ENCODE assay signal across 19 cellular contexts in the genomic region with DNA sequence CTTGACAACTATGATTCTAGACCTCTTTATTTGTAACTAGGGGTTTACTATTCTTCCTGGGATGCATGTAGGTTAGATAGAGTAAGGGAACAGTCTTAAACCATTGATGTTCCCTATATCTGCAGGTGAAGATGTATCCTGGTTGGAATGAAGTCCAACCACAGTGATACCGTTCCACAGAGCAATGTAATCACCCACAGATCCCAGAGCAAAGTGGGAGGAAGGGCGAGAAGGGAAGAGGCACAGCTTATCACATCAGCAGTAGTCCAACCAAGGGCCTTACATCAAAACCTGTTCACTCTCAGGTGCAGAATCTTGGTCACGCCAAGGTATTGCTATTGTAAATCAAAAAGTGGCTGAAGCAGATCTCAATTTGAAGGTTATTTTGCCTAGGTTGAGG.
"Had no signal": no experiment of that assay in that cellular context is flagged by ENCODE, and none has a peak within 500 bp of the region (broad histone marks: within the 10 kb centered on the region; RNA-seq: fewer than 3 reads in every experiment).

No MANE protein-coding gene starts in this region.

- H3K27me3 ChIP-seq: dorsolateral prefrontal cortex, hepatocyte, left lung, ovary, tibial nerve had no signal

- H3K27me3 Mint-ChIP-seq: activated CD4-positive, alpha-beta T cell treated with anti-CD3 and anti-CD28 coated beads for 36 hours; naive thymus-derived CD8-positive, alpha-beta T cell; stimulated activated naive CD8-positive, alpha-beta T cell treated with anti-CD3 and anti-CD28 coated beads, Interleukin-15, Interleukin-2, amounts not matched to agents 100 ng/mL and 50 ng/mL, for 24 hours had no signal

- H3K4me1 ChIP-seq: left lung, prostate gland, tibial nerve had no signal

- H3K9me3 Mint-ChIP-seq: effector memory CD8-positive, alpha-beta T cell had no signal

- H3K4me2 ChIP-seq: hepatocyte had no signal

- DNase-seq: activated B cell treated with CpG ODN at 0.5 μM for 24 hours; activated CD4-positive, alpha-beta T cell treated with anti-CD3 and anti-CD28 coated beads, Interleukin-2, amount 50 U/mL, for 4 hours; activated CD8-positive, alpha-beta memory T cell treated with anti-CD3 and anti-CD28 coated beads, Interleukin-2, amount 50 U/mL, for 48 hours; activated effector memory CD4-positive, alpha-beta T cell treated with anti-CD3 and anti-CD28 coated beads, Interleukin-2, amount 50 U/mL, for 16 hours; activated T-cell treated with anti-CD3 and anti-CD28 coated beads, Interleukin-2, amount 50 U/mL, for 4 hours; aorta; dorsolateral prefrontal cortex; glutamatergic neuron; left lung; ovary; stimulated activated CD4-positive, alpha-beta T cell treated with anti-CD3 and anti-CD28 coated beads, Interleukin-4, amount 100 ng/mL, for 4 hours had no signal

- H3K9me3 ChIP-seq: ovary, prostate gland had no signal

- H3K4me3 Mint-ChIP-seq: activated B cell treated with CpG ODN at 0.5 μM for 24 hours, mesothelial cell of epicardium had no signal

- H3K36me3 ChIP-seq: left lung, ovary, prostate gland, tibial nerve had no signal

- H3K4me3 ChIP-seq: dorsolateral prefrontal cortex, hepatocyte, left lung, ovary, prostate gland, tibial nerve had no signal

- H3K79me2 ChIP-seq: hepatocyte had no signal

- H3K27ac ChIP-seq: dorsolateral prefrontal cortex, hepatocyte, left lung, ovary, prostate gland, tibial nerve had no signal

- H2AFZ ChIP-seq: hepatocyte had no signal

- H3K27ac Mint-ChIP-seq: activated B cell treated with CpG ODN at 0.5 μM for 24 hours; activated CD4-positive, alpha-beta T cell treated with anti-CD3 and anti-CD28 coated beads for 36 hours; mesothelial cell of epicardium; stimulated activated naive CD8-positive, alpha-beta T cell treated with anti-CD3 and anti-CD28 coated beads, Interleukin-15, Interleukin-2, amounts not matched to agents 100 ng/mL and 50 ng/mL, for 24 hours had no signal

- H3K4me1 Mint-ChIP-seq: activated B cell treated with CpG ODN at 0.5 μM for 24 hours had no signal
